Comparison of ENCODE assay signal across 23 cellular contexts in the genomic region with DNA sequence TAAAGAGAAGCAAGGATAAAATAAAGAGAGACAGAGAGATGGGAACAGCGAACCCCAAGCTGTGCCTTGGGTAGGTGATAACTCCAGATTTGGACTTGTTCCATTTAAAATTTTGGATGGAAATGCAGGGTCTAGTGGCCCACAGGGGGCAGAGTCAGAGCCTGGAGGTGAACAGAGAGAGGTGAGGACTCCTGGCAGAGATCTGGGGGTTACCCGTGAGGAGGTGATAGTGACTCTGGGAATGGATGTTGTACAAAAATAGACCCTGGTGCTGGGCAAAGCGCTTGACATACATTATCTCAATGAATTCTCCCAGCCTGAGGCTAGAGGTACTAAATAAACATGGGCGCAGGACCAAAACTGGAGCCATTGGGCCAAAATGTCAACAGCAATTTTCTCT. TPM values are rescaled to one million over a fixed set of nuclear protein-coding genes. Genes with fewer than 3 reads are reported as not detected.
DNase-seq lines count a peak whose midpoint lies in the region; TF ChIP-seq lines count a peak whose summit lies in the region.
"Had no signal": no experiment of that assay in that cellular context is flagged by ENCODE, and none has a peak within 500 bp of the region (broad histone marks: within the 10 kb centered on the region; RNA-seq: fewer than 3 reads in every experiment).

No MANE protein-coding gene starts in this region.

- no peak for DNase-seq in activated CD4-positive, alpha-beta T cell treated with anti-CD3 and anti-CD28 coated beads, Interleukin-2, amount 10 ng/mL, durations not matched to agents 24 days and 14 days
- no peak for DNase-seq in activated CD4-positive, alpha-beta T cell treated with anti-CD3 and anti-CD28 coated beads, Interleukin-2, amount 50 U/mL, for 4 hours
- no peak for DNase-seq in CD8-positive, alpha-beta memory T cell
- no peak for DNase-seq in activated T-helper 1 cell treated with anti-CD3 and anti-CD28 coated beads, Interleukin-12 subunit alpha, Interleukin-12 subunit beta, Interleukin-2, Interleukin-4 antibody, amounts not matched to agents 30 ng/mL and 10 ng/mL and 1 ng/mL, durations not matched to agents 14 hours and 24 hours and 36 hours (ENCODE audit: low spot score)
- no peak for DNase-seq in left ventricle myocardium inferior
- no peak for DNase-seq in epidermal melanocyte (ENCODE audit: insufficient read length, low spot score)
- DNase-seq in T-helper 2 cell treated with Interferon-gamma antibody and Interleukin-4, amounts not matched to agents 5 μg/mL and 100 μg/mL, for 36 hours (ENCODE audit: low spot score), result no peak
- no peak for DNase-seq in superior temporal gyrus (ENCODE audit: extremely low spot score)
- DNase-seq: body of pancreas, foreskin fibroblast, GM23248, NCI-H1436 treated with DMSO at 0.1 percent for 48 hours, NCI-H2227 treated with DMSO at 0.1 percent for 48 hours, RPMI8226, upper lobe of left lung, WERI-Rb-1 had no signal

- H3K4me1 ChIP-seq in CD8-positive, alpha-beta memory T cell (ENCODE audit: insufficient read depth, low read length), result peaks cover 83% of the 10 kb centered on the region
- peaks cover 49% of the 10 kb centered on the region for H3K4me1 ChIP-seq in left ventricle myocardium inferior

- H3K36me3 Mint-ChIP-seq in activated CD4-positive, alpha-beta T cell treated with anti-CD3 and anti-CD28 coated beads, Interleukin-2, amount 10 ng/mL, durations not matched to agents 24 days and 14 days (ENCODE audit: low read depth), result no peaks in the 10 kb centered on the region
- H3K36me3 Mint-ChIP-seq in CD8-positive, alpha-beta memory T cell, result peaks cover 0 to 14% (median 5%) of the 10 kb centered on the region in 3 donors
- no peaks in the 10 kb centered on the region for H3K36me3 Mint-ChIP-seq in activated T-helper 1 cell treated with anti-CD3 and anti-CD28 coated beads, Interleukin-12 subunit alpha, Interleukin-12 subunit beta, Interleukin-2, Interleukin-4 antibody, amounts not matched to agents 30 ng/mL and 10 ng/mL and 1 ng/mL, durations not matched to agents 14 hours and 24 hours and 36 hours (ENCODE audit: low read depth)
- peaks cover 1% of the 10 kb centered on the region for H3K36me3 Mint-ChIP-seq in T-helper 2 cell treated with Interferon-gamma antibody and Interleukin-4, amounts not matched to agents 5 μg/mL and 100 μg/mL, for 36 hours (ENCODE audit: low read depth)

- H3K4me1 Mint-ChIP-seq in activated CD4-positive, alpha-beta T cell treated with anti-CD3 and anti-CD28 coated beads, Interleukin-2, amount 10 ng/mL, durations not matched to agents 24 days and 14 days, result peaks cover 65% of the 10 kb centered on the region
- peaks cover 69 to 84% (median 80%) of the 10 kb centered on the region in 3 donors for H3K4me1 Mint-ChIP-seq in CD8-positive, alpha-beta memory T cell
- H3K4me1 Mint-ChIP-seq in activated T-helper 1 cell treated with anti-CD3 and anti-CD28 coated beads, Interleukin-12 subunit alpha, Interleukin-12 subunit beta, Interleukin-2, Interleukin-4 antibody, amounts not matched to agents 30 ng/mL and 10 ng/mL and 1 ng/mL, durations not matched to agents 14 hours and 24 hours and 36 hours (ENCODE audit: low read depth), result peaks cover 74% of the 10 kb centered on the region
- peaks cover 35% of the 10 kb centered on the region for H3K4me1 Mint-ChIP-seq in T-helper 2 cell treated with Interferon-gamma antibody and Interleukin-4, amounts not matched to agents 5 μg/mL and 100 μg/mL, for 36 hours (ENCODE audit: low read depth)

- no peaks in the 10 kb centered on the region for H3K36me3 ChIP-seq in CD8-positive, alpha-beta memory T cell (ENCODE audit: insufficient read depth, low read length)
- no peaks in the 10 kb centered on the region for H3K36me3 ChIP-seq in left ventricle myocardium inferior
- H3K36me3 ChIP-seq: upper lobe of left lung, WERI-Rb-1 had no signal

- no peaks in the 10 kb centered on the region for H3K9me3 Mint-ChIP-seq in activated CD4-positive, alpha-beta T cell treated with anti-CD3 and anti-CD28 coated beads, Interleukin-2, amount 10 ng/mL, durations not matched to agents 24 days and 14 days
- no peaks in the 10 kb centered on the region for H3K9me3 Mint-ChIP-seq in CD8-positive, alpha-beta memory T cell
- H3K9me3 Mint-ChIP-seq in activated T-helper 1 cell treated with anti-CD3 and anti-CD28 coated beads, Interleukin-12 subunit alpha, Interleukin-12 subunit beta, Interleukin-2, Interleukin-4 antibody, amounts not matched to agents 30 ng/mL and 10 ng/mL and 1 ng/mL, durations not matched to agents 14 hours and 24 hours and 36 hours, result no peaks in the 10 kb centered on the region
- H3K9me3 Mint-ChIP-seq in T-helper 2 cell treated with Interferon-gamma antibody and Interleukin-4, amounts not matched to agents 5 μg/mL and 100 μg/mL, for 36 hours, result no peaks in the 10 kb centered on the region
- H3K9me3 Mint-ChIP-seq: CD14-positive monocyte, neural crest cell had no signal

- TF ChIP-seq CTCF in left ventricle myocardium inferior (IDR thresholded peaks at IDR 0.05; ENCODE audit: borderline replicate concordance), result peak; percentile 50

- no peak overlapping the region for H3K27ac ChIP-seq in CD8-positive, alpha-beta memory T cell (ENCODE audit: low read depth, low read length)
- H3K27ac ChIP-seq in left ventricle myocardium inferior (replicated peaks), result peak overlapping the region; percentile 65
- H3K27ac ChIP-seq: body of pancreas, GM23248, upper lobe of left lung, WERI-Rb-1 had no signal

- POLR2A ChIA-PET in CD8-positive, alpha-beta memory T cell (lab: Charles Lee), result no interaction called here

- intact Hi-C loops in activated CD4-positive, alpha-beta T cell treated with anti-CD3 and anti-CD28 coated beads, Interleukin-2, amount 10 ng/mL, durations not matched to agents 24 days and 14 days (cut with micrococcal nuclease), result loop anchor here (5.0 kb wide), 1 partner anchor 194 kb away; the partner anchor contains the start of genes ALG11 and ATP7B
- intact Hi-C loops in activated T-helper 1 cell treated with anti-CD3 and anti-CD28 coated beads, Interleukin-12 subunit alpha, Interleukin-12 subunit beta, Interleukin-2, Interleukin-4 antibody, amounts not matched to agents 30 ng/mL and 10 ng/mL and 1 ng/mL, durations not matched to agents 14 hours and 24 hours and 36 hours (cut with micrococcal nuclease), result loop anchor here (5.0 kb wide), 2 partner anchors 309 to 374 kb away; partner anchors contain the start of gene NEK5
- intact Hi-C loops in left ventricle myocardium inferior (cut with micrococcal nuclease), result no loop called here

- H3K9me3 ChIP-seq in CD8-positive, alpha-beta memory T cell (ENCODE audit: low read length), result no peaks in the 10 kb centered on the region
- H3K9me3 ChIP-seq in left ventricle myocardium inferior (replicated peaks), result no peaks in the 10 kb centered on the region
- H3K9me3 ChIP-seq: body of pancreas, upper lobe of left lung had no signal

- CTCF ChIA-PET in CD8-positive, alpha-beta memory T cell (lab: Charles Lee), result interaction anchor here (0.6 to 1.3 kb wide), 4 partner anchors 14 to 374 kb away, joined by 3 to 5 read pairs (median 4); no protein-coding TSS in a partner anchor

- no peak overlapping the region for H3K4me3 ChIP-seq in CD8-positive, alpha-beta memory T cell (ENCODE audit: low read length)
- H3K4me3 ChIP-seq in left ventricle myocardium inferior, result no peak overlapping the region
- H3K4me3 ChIP-seq: body of pancreas, coronary artery, GM23248, upper lobe of left lung had no signal

- peak overlapping the region; percentile 85 for H3K27ac Mint-ChIP-seq in activated CD4-positive, alpha-beta T cell treated with anti-CD3 and anti-CD28 coated beads, Interleukin-2, amount 10 ng/mL, durations not matched to agents 24 days and 14 days
- peak overlapping the region in 6 of 8 donors; percentile 34 to 94 (median 89) for H3K27ac Mint-ChIP-seq in CD8-positive, alpha-beta memory T cell
- peak overlapping the region; percentile 46 for H3K27ac Mint-ChIP-seq in activated T-helper 1 cell treated with anti-CD3 and anti-CD28 coated beads, Interleukin-12 subunit alpha, Interleukin-12 subunit beta, Interleukin-2, Interleukin-4 antibody, amounts not matched to agents 30 ng/mL and 10 ng/mL and 1 ng/mL, durations not matched to agents 14 hours and 24 hours and 36 hours
- no peak overlapping the region for H3K27ac Mint-ChIP-seq in T-helper 2 cell treated with Interferon-gamma antibody and Interleukin-4, amounts not matched to agents 5 μg/mL and 100 μg/mL, for 36 hours

- H3K27me3 ChIP-seq in CD8-positive, alpha-beta memory T cell (ENCODE audit: insufficient read depth, low read length, poor library complexity, severe bottlenecking), result no peaks in the 10 kb centered on the region
- no peaks in the 10 kb centered on the region for H3K27me3 ChIP-seq in left ventricle myocardium inferior (ENCODE audit: low read depth)
- H3K27me3 ChIP-seq: body of pancreas, upper lobe of left lung had no signal

- H3K27me3 Mint-ChIP-seq in activated CD4-positive, alpha-beta T cell treated with anti-CD3 and anti-CD28 coated beads, Interleukin-2, amount 10 ng/mL, durations not matched to agents 24 days and 14 days, result peaks cover 5% of the 10 kb centered on the region
- peaks cover 0 to 3% of the 10 kb centered on the region in 2 donors for H3K27me3 Mint-ChIP-seq in CD8-positive, alpha-beta memory T cell
- H3K27me3 Mint-ChIP-seq in activated T-helper 1 cell treated with anti-CD3 and anti-CD28 coated beads, Interleukin-12 subunit alpha, Interleukin-12 subunit beta, Interleukin-2, Interleukin-4 antibody, amounts not matched to agents 30 ng/mL and 10 ng/mL and 1 ng/mL, durations not matched to agents 14 hours and 24 hours and 36 hours (ENCODE audit: insufficient read depth), result peaks cover 3% of the 10 kb centered on the region
- peaks cover 45% of the 10 kb centered on the region for H3K27me3 Mint-ChIP-seq in T-helper 2 cell treated with Interferon-gamma antibody and Interleukin-4, amounts not matched to agents 5 μg/mL and 100 μg/mL, for 36 hours (ENCODE audit: low read depth)

- no peak overlapping the region for H3K4me3 Mint-ChIP-seq in activated CD4-positive, alpha-beta T cell treated with anti-CD3 and anti-CD28 coated beads, Interleukin-2, amount 10 ng/mL, durations not matched to agents 24 days and 14 days
- peak overlapping the region in 2 of 7 donors; percentile 54 to 72 for H3K4me3 Mint-ChIP-seq in CD8-positive, alpha-beta memory T cell
- no peak overlapping the region for H3K4me3 Mint-ChIP-seq in activated T-helper 1 cell treated with anti-CD3 and anti-CD28 coated beads, Interleukin-12 subunit alpha, Interleukin-12 subunit beta, Interleukin-2, Interleukin-4 antibody, amounts not matched to agents 30 ng/mL and 10 ng/mL and 1 ng/mL, durations not matched to agents 14 hours and 24 hours and 36 hours
- H3K4me3 Mint-ChIP-seq in T-helper 2 cell treated with Interferon-gamma antibody and Interleukin-4, amounts not matched to agents 5 μg/mL and 100 μg/mL, for 36 hours, result no peak overlapping the region
- H3K4me3 Mint-ChIP-seq: CD14-positive monocyte, neural crest cell had no signal

RNA-seq across cellular contexts. Expression of gene DHRS12, which starts 14.3 kb away (rescaled TPM):
- 3.2 and 3.9 TPM in 2 replicates for total RNA-seq in activated CD4-positive, alpha-beta T cell treated with anti-CD3 and anti-CD28 coated beads, Interleukin-2, amount 10 ng/mL, durations not matched to agents 24 days and 14 days
- 1 to 10 TPM; 7.1 to 7.2 TPM for total RNA-seq in CD8-positive, alpha-beta memory T cell
- 35.6 TPM for polyA plus RNA-seq in CD8-positive, alpha-beta memory T cell
- 3.3 and 3.5 TPM in 2 replicates for total RNA-seq in activated T-helper 1 cell treated with anti-CD3 and anti-CD28 coated beads, Interleukin-12 subunit alpha, Interleukin-12 subunit beta, Interleukin-2, Interleukin-4 antibody, amounts not matched to agents 30 ng/mL and 10 ng/mL and 1 ng/mL, durations not matched to agents 14 hours and 24 hours and 36 hours
- total RNA-seq in left ventricle myocardium inferior, result 10.3 TPM

RNA-seq across cellular contexts. Expression of gene TMEM272, which starts 26.7 kb away (rescaled TPM):
- total RNA-seq in activated CD4-positive, alpha-beta T cell treated with anti-CD3 and anti-CD28 coated beads, Interleukin-2, amount 10 ng/mL, durations not matched to agents 24 days and 14 days, result 0.38 and 0.77 TPM in 2 replicates
- under 1 TPM; 0.35 to 0.69 TPM for total RNA-seq in CD8-positive, alpha-beta memory T cell
- 0.12 TPM for polyA plus RNA-seq in CD8-positive, alpha-beta memory T cell
- 0.26 and 0.88 TPM in 2 replicates for total RNA-seq in activated T-helper 1 cell treated with anti-CD3 and anti-CD28 coated beads, Interleukin-12 subunit alpha, Interleukin-12 subunit beta, Interleukin-2, Interleukin-4 antibody, amounts not matched to agents 30 ng/mL and 10 ng/mL and 1 ng/mL, durations not matched to agents 14 hours and 24 hours and 36 hours
- 0.30 TPM for total RNA-seq in left ventricle myocardium inferior
- total RNA-seq: A673, body of pancreas, GM23248, kidney epithelial cell, M059J, renal cortical epithelial cell had no signal
- polyA plus RNA-seq: CD14-positive monocyte, GM23248 had no signal

RNA-seq across cellular contexts. Expression of gene CCDC70, which starts 43.5 kb away (rescaled TPM):
- not detected in 2 replicates for total RNA-seq in activated CD4-positive, alpha-beta T cell treated with anti-CD3 and anti-CD28 coated beads, Interleukin-2, amount 10 ng/mL, durations not matched to agents 24 days and 14 days
- not detected for total RNA-seq in CD8-positive, alpha-beta memory T cell
- polyA plus RNA-seq in CD8-positive, alpha-beta memory T cell, result not detected
- total RNA-seq in activated T-helper 1 cell treated with anti-CD3 and anti-CD28 coated beads, Interleukin-12 subunit alpha, Interleukin-12 subunit beta, Interleukin-2, Interleukin-4 antibody, amounts not matched to agents 30 ng/mL and 10 ng/mL and 1 ng/mL, durations not matched to agents 14 hours and 24 hours and 36 hours, result not detected in 2 replicates
- not detected for total RNA-seq in left ventricle myocardium inferior
- total RNA-seq: A673, body of pancreas, GM23248, kidney epithelial cell, neural crest cell, renal cortical epithelial cell, upper lobe of left lung had no signal
- polyA plus RNA-seq: CD14-positive monocyte, GM23248 had no signal
